12 cellular contexts compared by ENCODE assay signal in the genomic region with DNA sequence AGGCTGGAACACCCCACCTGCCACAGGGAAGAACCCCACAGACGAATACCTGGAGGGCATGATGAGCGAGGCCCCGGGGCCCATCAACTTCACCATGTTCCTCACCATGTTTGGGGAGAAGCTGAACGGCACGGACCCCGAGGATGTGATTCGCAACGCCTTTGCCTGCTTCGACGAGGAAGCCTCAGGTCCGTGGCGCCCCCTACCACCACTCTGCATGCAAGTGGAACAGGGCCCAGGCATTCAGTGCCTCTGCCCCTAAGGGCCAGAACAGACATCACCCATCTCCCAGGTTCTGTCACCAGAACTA. TPM values are rescaled to one million over a fixed set of nuclear protein-coding genes. Genes with fewer than 3 reads are reported as not detected.
DNase-seq lines count a peak whose midpoint lies in the region; ATAC-seq, FAIRE-seq and TF ChIP-seq lines count a peak whose summit lies in the region.
"Had no signal": no experiment of that assay in that cellular context is flagged by ENCODE, and none has a peak within 500 bp of the region (broad histone marks: within the 10 kb centered on the region; RNA-seq: fewer than 3 reads in every experiment).

No MANE protein-coding gene starts in this region.

- peaks cover 15% of the 10 kb centered on the region for H3K36me3 Mint-ChIP-seq in nephron progenitor cell (ENCODE audit: low read depth)

- 46% methylated on average over 5 of the region's 12 CpGs for WGBS in K562 (ENCODE audit: insufficient coverage, low coverage, missing lambda C conversion rate)

- H3K27me3 ChIP-seq in H7 (ENCODE audit: control insufficient read depth, insufficient read depth, low read length), result no peaks in the 10 kb centered on the region
- H3K27me3 ChIP-seq in K562 (ENCODE audit: control insufficient read depth in 2 of 2, insufficient read depth in 2 of 2, low read length in 2 of 2), result no peaks in the 10 kb centered on the region

- no peak for FAIRE-seq in K562 (lab: Jason Lieb, UNC)

- no peaks in the 10 kb centered on the region for H3K9me3 ChIP-seq in K562 (replicated peaks; ENCODE audit: control insufficient read depth, insufficient read depth, low read depth, low read length)

- H3K4me3 ChIP-seq in H7 (ENCODE audit: insufficient read depth, low read depth, low read length) (no peak overlapping the region), K562 (no peak overlapping the region)

- H3K79me2 ChIP-seq in K562 (ENCODE audit: control insufficient read depth, insufficient read depth, low read length), result no peaks in the 10 kb centered on the region

- TF ChIP-seq POLR2A in K562 (conservative IDR thresholded peaks at IDR 0.05), result no peak

- intact Hi-C loops in K562 (cut with micrococcal nuclease), result loop anchor here (10.0 kb wide), 1 partner anchor 113 kb away; no protein-coding TSS in a partner anchor

- TF ChIP-seq RAD21 in K562 (CRISPR knock-in tag; conservative IDR thresholded peaks at IDR 0.05 in 1 of 2, IDR thresholded peaks at IDR 0.05 in 1 of 2), result peak in 1 of 2 experiments; percentile 33; a peak in 2 of 4 replicates

- H3K36me3 ChIP-seq in H7 (replicated peaks; ENCODE audit: control insufficient read depth, insufficient read depth, low read length) (peaks cover 18% of the 10 kb centered on the region), K562 (ENCODE audit: control insufficient read depth, insufficient read depth, low read length) (no peaks in the 10 kb centered on the region)

- TF ChIP-seq CTCF in K562 (IDR thresholded peaks at IDR 0.05 in 2 of 3, conservative IDR thresholded peaks at IDR 0.05 in 1 of 3; ENCODE audit: insufficient read depth in 2 of 3, low read depth in 1 of 3, low read length in 3 of 3) (peak; percentile 41 to 66 (median 44)), nephron progenitor cell (IDR thresholded peaks at IDR 0.05) (no peak)

- no peak overlapping the region for H3K4me3 Mint-ChIP-seq in nephron progenitor cell

- H3K4me1 Mint-ChIP-seq in nephron progenitor cell, result peaks cover 38% of the 10 kb centered on the region

- no peak overlapping the region for H3K4me2 ChIP-seq in K562 (ENCODE audit: insufficient read depth, low read length)

- DNase-seq in D341Med (ENCODE audit: low spot score) (peak; percentile 44), H7 (peak; percentile 85), K562 (ENCODE audit: extremely low read depth in 1 of 4, low spot score in 3 of 4) (peak in 3 of 4 experiments; percentile 38 to 45 (median 44)), nephron progenitor cell (peak; percentile 27), GF-D8 (lab: John Stamatoyannopoulos, UW) (no peak), amniotic stem cell (lab: John Stamatoyannopoulos, UW) (no peak), AG08396 (ENCODE audit: low spot score) (no peak)
- DNase-seq: MM.1S; NCI-H345; stimulated activated naive CD4-positive, alpha-beta T cell treated with Interleukin-2 at 50 U/mL for 16 hours had no signal

- peak overlapping the region; percentile 44 for H3K27ac Mint-ChIP-seq in nephron progenitor cell
- H3K27ac Mint-ChIP-seq: activated T-helper 2 cell treated with anti-CD3 and anti-CD28 coated beads, Interferon-gamma antibody, Interleukin-2, Interleukin-4, amounts not matched to agents 10 μg/mL and 5 μg/mL and 100 μg/mL, durations not matched to agents 14 hours and 24 hours and 36 hours had no signal

- in situ Hi-C loops in K562 (cut with MboI), result loop anchor here (10.0 kb wide), 1 partner anchor 1473 kb away; no protein-coding TSS in a partner anchor

- POLR2A ChIA-PET in K562 (lab: Yijun Ruan, JAX), result interaction anchor here (0.6 kb wide), 1 partner anchor 38 kb away, joined by 3 read pairs; no protein-coding TSS in a partner anchor

- CTCF ChIA-PET in K562 (lab: Yijun Ruan, JAX; ENCODE audit: low intra/inter-chr PET ratio), result no interaction called here

- H3K27ac ChIP-seq in K562 (ENCODE audit: extremely low read depth, low read depth, low read length), result no peak overlapping the region

- H3K4me1 ChIP-seq in K562 (replicated peaks in 1 of 2; ENCODE audit: control insufficient read depth in 2 of 2, insufficient read depth in 2 of 2, low read length in 2 of 2), result peaks cover 0 to 39% of the 10 kb centered on the region in 2 experiments; a peak in 3 of 5 replicates

- ATAC-seq in K562, result peak; percentile 66
- ATAC-seq: Right ventricle myocardium inferior had no signal

- BruUV-seq in K562 (replicated peaks; lab: Mats Ljungman, UMichigan), result no TSS peak

- H3K9ac ChIP-seq in K562 (ENCODE audit: insufficient read depth in 1 of 2, low read depth in 2 of 2, low read length in 2 of 2), result no peak overlapping the region

- H3K27me3 Mint-ChIP-seq in nephron progenitor cell (ENCODE audit: low read depth, poor library complexity), result peaks cover 3% of the 10 kb centered on the region

- TF ChIP-seq EP300 in K562 (IDR thresholded peaks at IDR 0.05; ENCODE audit: low read length), result no peak

- no peak overlapping the region for H2AFZ ChIP-seq in K562 (ENCODE audit: low read depth, low read length)

- H3K9me1 ChIP-seq in K562 (ENCODE audit: control insufficient read depth, insufficient read depth, low read length), result no peaks in the 10 kb centered on the region

- no peaks in the 10 kb centered on the region for H3K9me3 Mint-ChIP-seq in nephron progenitor cell
- H3K9me3 Mint-ChIP-seq: activated T-helper 2 cell treated with anti-CD3 and anti-CD28 coated beads, Interferon-gamma antibody, Interleukin-2, Interleukin-4, amounts not matched to agents 10 μg/mL and 5 μg/mL and 100 μg/mL, durations not matched to agents 14 hours and 24 hours and 36 hours had no signal

- H4K20me1 ChIP-seq in K562 (replicated peaks; ENCODE audit: control insufficient read depth, insufficient read depth, low read length), result no peaks in the 10 kb centered on the region

TF ChIP-seq in K562, 482 proteins besides CTCF, POLR2A, EP300 and RAD21 (continues in another document):
- TF ChIP-seq KDM4B (IDR thresholded peaks at IDR 0.05; ENCODE audit: borderline replicate concordance in 2 of 2, low read depth in 1 of 2), result no peak

RNA-seq across cellular contexts. Expression of a gene that starts 6.6 kb away (rescaled TPM):
- total RNA-seq in H7 (2014; rRNA removed; shearing (Covaris generic)), result 23.4 and 25.0 TPM in 2 replicates
- total RNA-seq in K562 (2011; cell fraction: chromatin; rRNA removed; ENCODE audit: low replicate concordance), result 0.33 and 0.90 TPM in 2 replicates
- total RNA-seq in K562 (2011; cell fraction: nucleolus; rRNA removed), result 0.39 and 0.83 TPM in 2 replicates
- total RNA-seq in K562 (2011; cell fraction: nucleoplasm; rRNA removed), result 0.59 and 0.99 TPM in 2 replicates
- total RNA-seq in K562 (2014; rRNA removed) (0.86 and 1.1 TPM in 2 replicates), K562 (2014; rRNA removed; fragmentation: Illumina TruSeq; extraction: Trizol) (0.18 and 0.41 TPM in 2 replicates), K562 (2015; rRNA removed; fragmentation: Illumina TruSeq; extraction: Trizol) (1.0 and 1.7 TPM in 2 replicates), K562 (2021) (3.2 TPM in 2 replicates)
- polyA plus RNA-seq in K562 (2011; rRNA removed) (0.77 and 0.79 TPM in 2 replicates), K562 (2014; fragmentation: Illumina TruSeq; extraction: Trizol) (1.0 and 1.9 TPM in 2 replicates), K562 (2014; fragmentation: Nextera tagmentation; extraction: Ambion mirVana) (under 1 TPM in 1 of 2 experiments, not detected in 1; 0.11 TPM), K562 (2014; rRNA removed) (0.09 and 0.65 TPM in 2 replicates)
- 0.94 and 1.8 TPM in 2 replicates for polyA plus RNA-seq in K562 (2011; cell fraction: cytosol; rRNA removed)
- polyA plus RNA-seq in K562 (2011; cell fraction: nucleus; rRNA removed), result 0.49 and 1.1 TPM in 2 replicates
- polyA plus RNA-seq in K562 (2012), result 5.2 and 7.6 TPM in 2 replicates
- 0.07 and 0.48 TPM in 2 replicates for polyA minus RNA-seq in K562 (2011; rRNA and poly(A)+ RNA removed)
- 1.4 and 1.9 TPM in 2 replicates for polyA minus RNA-seq in K562 (2011; cell fraction: cytosol; rRNA and poly(A)+ RNA removed)
- polyA minus RNA-seq in K562 (2011; cell fraction: nucleus; rRNA and poly(A)+ RNA removed), result 0.33 and 0.40 TPM in 2 replicates

RNA-seq across cellular contexts. Expression of a gene that starts 25.4 kb away (rescaled TPM):
- total RNA-seq in H7 (2014; rRNA removed; shearing (Covaris generic)), result 46.9 and 53.4 TPM in 2 replicates
- total RNA-seq in K562 (2011; cell fraction: chromatin; rRNA removed; ENCODE audit: low replicate concordance), result 16.8 and 24.0 TPM in 2 replicates
- 16.2 and 17.7 TPM in 2 replicates for total RNA-seq in K562 (2011; cell fraction: nucleolus; rRNA removed)
- total RNA-seq in K562 (2011; cell fraction: nucleoplasm; rRNA removed), result 17.2 and 17.8 TPM in 2 replicates
- total RNA-seq in K562 (2014; rRNA removed) (12.9 and 17.1 TPM in 2 replicates), K562 (2014; rRNA removed; fragmentation: Illumina TruSeq; extraction: Trizol) (13.1 and 13.4 TPM in 2 replicates), K562 (2015; rRNA removed; fragmentation: Illumina TruSeq; extraction: Trizol) (13.6 and 14.5 TPM in 2 replicates), K562 (2021) (22.5 and 27.8 TPM in 2 replicates)
- polyA plus RNA-seq in K562 (2011; rRNA removed) (15.5 and 17.5 TPM in 2 replicates), K562 (2014; fragmentation: Illumina TruSeq; extraction: Trizol) (19.5 and 23.7 TPM in 2 replicates), K562 (2014; fragmentation: Nextera tagmentation; extraction: Ambion mirVana) (10 to 100 TPM in 1 of 2 experiments, 1 to 10 TPM in 1; 6.8 to 15.7 TPM), K562 (2014; rRNA removed) (18.4 and 20.7 TPM in 2 replicates)
- 18.5 and 31.2 TPM in 2 replicates for polyA plus RNA-seq in K562 (2011; cell fraction: cytosol; rRNA removed)
- polyA plus RNA-seq in K562 (2011; cell fraction: nucleus; rRNA removed), result 8.7 and 10.9 TPM in 2 replicates
- polyA plus RNA-seq in K562 (2012), result 7.4 and 8.6 TPM in 2 replicates
- 12.1 and 14.6 TPM in 2 replicates for polyA minus RNA-seq in K562 (2011; rRNA and poly(A)+ RNA removed)
- 11.8 and 12.9 TPM in 2 replicates for polyA minus RNA-seq in K562 (2011; cell fraction: cytosol; rRNA and poly(A)+ RNA removed)
- polyA minus RNA-seq in K562 (2011; cell fraction: nucleus; rRNA and poly(A)+ RNA removed), result 3.2 and 5.0 TPM in 2 replicates

RNA-seq across cellular contexts. Expression of a gene that starts 57.6 kb away (rescaled TPM):
- 104 and 117 TPM in 2 replicates for total RNA-seq in H7 (2014; rRNA removed; shearing (Covaris generic))
- 57.8 and 77.5 TPM in 2 replicates for total RNA-seq in K562 (2011; cell fraction: chromatin; rRNA removed; ENCODE audit: low replicate concordance)
- total RNA-seq in K562 (2011; cell fraction: nucleolus; rRNA removed), result 69.7 and 82.4 TPM in 2 replicates
- 92.3 and 125 TPM in 2 replicates for total RNA-seq in K562 (2011; cell fraction: nucleoplasm; rRNA removed)
- 135 and 141 TPM in 2 replicates for total RNA-seq in K562 (2014; rRNA removed)
- total RNA-seq in K562 (2014; rRNA removed; fragmentation: Illumina TruSeq; extraction: Trizol), result 151 and 169 TPM in 2 replicates
- total RNA-seq in K562 (2015; rRNA removed; fragmentation: Illumina TruSeq; extraction: Trizol), result 112 and 119 TPM in 2 replicates
- total RNA-seq in K562 (2021), result 134 and 144 TPM in 2 replicates
- 155 and 198 TPM in 2 replicates for polyA plus RNA-seq in K562 (2011; rRNA removed)
- polyA plus RNA-seq in K562 (2011; cell fraction: cytosol; rRNA removed), result 141 and 162 TPM in 2 replicates
- polyA plus RNA-seq in K562 (2011; cell fraction: nucleus; rRNA removed), result 76.1 and 88.4 TPM in 2 replicates
- polyA plus RNA-seq in K562 (2012), result 131 and 132 TPM in 2 replicates
- 103 and 118 TPM in 2 replicates for polyA plus RNA-seq in K562 (2014; fragmentation: Illumina TruSeq; extraction: Trizol)
- polyA plus RNA-seq in K562 (2014; fragmentation: Nextera tagmentation; extraction: Ambion mirVana), result 10 to 100 TPM; 26.5 to 41.9 TPM
- 160 and 170 TPM in 2 replicates for polyA plus RNA-seq in K562 (2014; rRNA removed)
- 74.3 and 86.9 TPM in 2 replicates for polyA minus RNA-seq in K562 (2011; rRNA and poly(A)+ RNA removed)
- polyA minus RNA-seq in K562 (2011; cell fraction: cytosol; rRNA and poly(A)+ RNA removed), result 42.4 and 44.9 TPM in 2 replicates
- 10.0 and 15.3 TPM in 2 replicates for polyA minus RNA-seq in K562 (2011; cell fraction: nucleus; rRNA and poly(A)+ RNA removed)

Comparison
In these comparisons a context has a peak if more than half of its experiments do, and no peak if none do; other contexts are left out.
1. DNase-seq: peak in D341Med (single experiment), H7 (single experiment), K562 (3 of 4) and nephron progenitor cell (single experiment); none in GF-D8 (single experiment), amniotic stem cell (single experiment) and AG08396 (single experiment).